8 cellular contexts compared by ENCODE assay signal in genomic region chr6:143743256-143744166, GRCh38.
DNase-seq lines count a peak whose midpoint lies in the region; ATAC-seq and TF ChIP-seq lines count a peak whose summit lies in the region.

No MANE protein-coding gene starts in this region.

- H3K27ac ChIP-seq in MM.1S (ENCODE audit: low read length): no peak overlapping the region

- peak; percentile 30 for ATAC-seq in omental fat pad (ENCODE audit: low FRiP score)

- H3K4me3 ChIP-seq in fibroblast of pulmonary artery (replicated peaks; ENCODE audit: low read depth, low read length) (no peak overlapping the region), MM.1S (ENCODE audit: low read length) (no peak overlapping the region)

- no peaks in the 10 kb centered on the region for H3K9me3 ChIP-seq in MM.1S (replicated peaks; ENCODE audit: insufficient read depth, low read length)

- no peaks in the 10 kb centered on the region for H3K4me1 ChIP-seq in MM.1S (ENCODE audit: low read length)

- TF ChIP-seq CTCF in fibroblast of pulmonary artery (IDR thresholded peaks at IDR 0.05; ENCODE audit: low read length, missing control alignments) (no peak), omental fat pad (IDR thresholded peaks at IDR 0.05) (no peak), MM.1S (IDR thresholded peaks at IDR 0.05; ENCODE audit: low read length) (no peak)

- H3K79me2 ChIP-seq in MM.1S (ENCODE audit: low read length): no peaks in the 10 kb centered on the region

- H3K27me3 ChIP-seq in MM.1S (replicated peaks; ENCODE audit: insufficient read depth, low read length): no peaks in the 10 kb centered on the region

- no peaks in the 10 kb centered on the region for H4K20me1 ChIP-seq in MM.1S (ENCODE audit: insufficient read depth, low read length)

- no peaks in the 10 kb centered on the region for H3K36me3 ChIP-seq in MM.1S (replicated peaks; ENCODE audit: insufficient read depth, low read length)

- no peaks in the 10 kb centered on the region for H3K9me2 ChIP-seq in MM.1S (replicated peaks; ENCODE audit: insufficient read depth, low read length)

- DNase-seq in AG08395 (ENCODE audit: low spot score): peak; percentile 51
- peak; percentile 57 to 70 for DNase-seq in NCI-H446 (lab: John Stamatoyannopoulos, UW)
- peak; percentile 31 for DNase-seq in fibroblast of pulmonary artery (ENCODE audit: low read depth)
- DNase-seq in omental fat pad (ENCODE audit: low spot score): no peak
- no peak for DNase-seq in MM.1S
- no peak for DNase-seq in mesenteric fat pad (ENCODE audit: low spot score)
- no peak for DNase-seq in DMS53 treated with DMSO at 0.1 percent for 48 hours (lab: John Stamatoyannopoulos, UW; ENCODE audit: unreplicated experiment)
- DNase-seq in DMS53 (lab: John Stamatoyannopoulos, UW): no peak

- H2AFZ ChIP-seq in MM.1S (ENCODE audit: low read length): no peak overlapping the region

- H3K4me2 ChIP-seq in MM.1S (ENCODE audit: low read depth, low read length): no peak overlapping the region

- H3K9ac ChIP-seq in MM.1S (ENCODE audit: low read length): no peak overlapping the region

- H3F3A ChIP-seq in MM.1S (ENCODE audit: insufficient read depth, low read length): no peaks in the 10 kb centered on the region

Comparison
In these comparisons a context has a peak if more than half of its experiments do, and no peak if none do; other contexts are left out.
1. DNase-seq: peak in AG08395 (single experiment), NCI-H446 (2 of 2) and fibroblast of pulmonary artery (single experiment); none in omental fat pad (single experiment), MM.1S (single experiment), mesenteric fat pad (single experiment), DMS53 treated with DMSO at 0.1 percent for 48 hours (single experiment) and DMS53 (single experiment).